1 cellular context compared by ENCODE assay signal in genomic region chr6:129857838-129858237, GRCh38.
TF ChIP-seq lines count a peak whose summit lies in the region.

No MANE protein-coding gene starts in this region.

TF ChIP-seq in K562, 482 proteins besides CTCF, POLR2A, EP300 and RAD21 (continued from another document):
- TF ChIP-seq ZNF518B (CRISPR knock-in tag; IDR thresholded peaks at IDR 0.05), result no peak
- TF ChIP-seq ZNF274 (IDR thresholded peaks at IDR 0.05; ENCODE audit: borderline replicate concordance, low read depth, low read length), result no peak
